In genomic region chr7:103325744-103326143, GRCh38 we compare ENCODE assay signal across 17 cellular contexts.
"Had no signal": no experiment of that assay in that cellular context is flagged by ENCODE, and none has a peak within 500 bp of the region (broad histone marks: within the 10 kb centered on the region; RNA-seq: fewer than 3 reads in every experiment).

No MANE protein-coding gene starts in this region.

- DNase-seq: activated CD4-positive, CD25-positive, alpha-beta regulatory T cell; activated gamma-delta T cell treated with Interleukin-2 at 50 U/mL for 16 hours; amniotic stem cell; caudate nucleus; islet precursor cell; midbrain; right lobe of liver; SJCRH30; spleen; stimulated activated CD4-positive, alpha-beta T cell treated with anti-CD3 and anti-CD28 coated beads, Interleukin-1b, Interleukin-23, amount 100 ng/mL, for 48 hours; substantia nigra; uterus had no signal

- ATAC-seq: right lobe of liver had no signal

- H3K27ac ChIP-seq: coronary artery, esophagus muscularis mucosa, hepatocyte, right lobe of liver, SJCRH30, spleen, tibial nerve, uterus had no signal

- H3K4me1 Mint-ChIP-seq: neural crest cell had no signal

- H3K36me3 ChIP-seq: uterus had no signal

- H3K9me3 Mint-ChIP-seq: neural crest cell had no signal

- H3K4me1 ChIP-seq: esophagus muscularis mucosa, right lobe of liver, SJCRH30, spleen, tibial nerve, uterus had no signal

- H3K4me2 ChIP-seq: hepatocyte had no signal

- H3K4me3 ChIP-seq: coronary artery, esophagus muscularis mucosa, hepatocyte, right lobe of liver, SJCRH30, spleen, tibial nerve, uterus had no signal

- H3K27me3 ChIP-seq: esophagus muscularis mucosa, hepatocyte, right lobe of liver, SJCRH30, spleen, tibial nerve, uterus had no signal

- H2AFZ ChIP-seq: hepatocyte had no signal

- H3K9me3 ChIP-seq: esophagus muscularis mucosa, right lobe of liver, SJCRH30, spleen, tibial nerve, uterus had no signal

- H3K4me3 Mint-ChIP-seq: neural crest cell had no signal
